In genomic region chr14:94591871-94592270, GRCh38 we compare ENCODE assay signal across 43 cellular contexts. TPM values are rescaled to one million over a fixed set of nuclear protein-coding genes. Genes with fewer than 3 reads are reported as not detected.
"Had no signal": no experiment of that assay in that cellular context is flagged by ENCODE, and none has a peak within 500 bp of the region (broad histone marks: within the 10 kb centered on the region; RNA-seq: fewer than 3 reads in every experiment).

No MANE protein-coding gene starts in this region.

- H3K4me1 ChIP-seq: breast epithelium, esophagus squamous epithelium, gastroesophageal sphincter had no signal

- H3K9me3 Mint-ChIP-seq: activated CD4-positive, alpha-beta memory T cell treated with anti-CD3 and anti-CD28 coated beads for 36 hours; activated CD4-positive, alpha-beta T cell treated with anti-CD3 and anti-CD28 coated beads, Interleukin-2, amount 10 ng/mL, durations not matched to agents 24 days and 14 days; activated naive CD4-positive, alpha-beta T cell treated with anti-CD3 and anti-CD28 coated beads for 36 hours; activated naive CD4-positive, alpha-beta T cell treated with anti-CD3 and anti-CD28 coated beads, Interleukin-2, amount 50 U/mL, for 24 hours; activated naive CD8-positive, alpha-beta T cell treated with anti-CD3 and anti-CD28 coated beads for 36 hours; activated T-helper 1 cell treated with anti-CD3 and anti-CD28 coated beads, Interleukin-12 subunit alpha, Interleukin-12 subunit beta, Interleukin-2, Interleukin-4 antibody, amounts not matched to agents 30 ng/mL and 10 ng/mL and 1 ng/mL, durations not matched to agents 14 hours and 24 hours and 36 hours; activated T-helper 2 cell treated with anti-CD3 and anti-CD28 coated beads, Interferon-gamma antibody, Interleukin-2, Interleukin-4, amounts not matched to agents 10 μg/mL and 5 μg/mL and 100 μg/mL, durations not matched to agents 14 hours and 24 hours and 36 hours had no signal

- H3K27me3 ChIP-seq: adrenal gland, body of pancreas, breast epithelium, cardiac muscle cell had no signal

- H3K27ac Mint-ChIP-seq: activated CD4-positive, alpha-beta memory T cell treated with anti-CD3 and anti-CD28 coated beads for 36 hours; activated CD4-positive, alpha-beta T cell treated with anti-CD3 and anti-CD28 coated beads for 36 hours; activated CD4-positive, alpha-beta T cell treated with anti-CD3 and anti-CD28 coated beads, Interleukin-2, amount 10 ng/mL, durations not matched to agents 24 days and 14 days; activated CD8-positive, alpha-beta memory T cell treated with anti-CD3 and anti-CD28 coated beads, Interleukin-2, amount 10 ng/mL, durations not matched to agents 7 days and 5 days; activated CD8-positive, alpha-beta T cell treated with anti-CD3 and anti-CD28 coated beads, Interleukin-2, amount 10 ng/mL, durations not matched to agents 7 days and 5 days; activated naive CD4-positive, alpha-beta T cell treated with anti-CD3 and anti-CD28 coated beads for 36 hours; activated naive CD4-positive, alpha-beta T cell treated with anti-CD3 and anti-CD28 coated beads, Interleukin-2, amount 50 U/mL, for 24 hours; activated naive CD8-positive, alpha-beta T cell treated with anti-CD3 and anti-CD28 coated beads for 36 hours; activated naive CD8-positive, alpha-beta T cell treated with anti-CD3 and anti-CD28 coated beads, Interleukin-2, amount 50 U/mL, for 24 hours; activated T-helper 1 cell treated with anti-CD3 and anti-CD28 coated beads, Interleukin-12 subunit alpha, Interleukin-12 subunit beta, Interleukin-2, Interleukin-4 antibody, amounts not matched to agents 30 ng/mL and 10 ng/mL and 1 ng/mL, durations not matched to agents 14 hours and 24 hours and 36 hours; activated T-helper 2 cell treated with anti-CD3 and anti-CD28 coated beads, Interferon-gamma antibody, Interleukin-2, Interleukin-4, amounts not matched to agents 10 μg/mL and 5 μg/mL and 100 μg/mL, durations not matched to agents 14 hours and 24 hours and 36 hours; effector memory CD8-positive, alpha-beta T cell had no signal

- DNase-seq: activated CD4-positive, alpha-beta memory T cell treated with anti-CD3 and anti-CD28 coated beads for 36 hours; activated CD4-positive, alpha-beta T cell treated with anti-CD3 and anti-CD28 coated beads for 36 hours; activated CD4-positive, alpha-beta T cell treated with anti-CD3 and anti-CD28 coated beads, Interleukin-2, amount 10 ng/mL, durations not matched to agents 24 days and 14 days; activated CD4-positive, CD25-positive, alpha-beta regulatory T cell; activated CD4-positive, CD25-positive, alpha-beta regulatory T cell treated with anti-CD3 and anti-CD28 coated beads, Interleukin-2, amount 50 U/mL, for 72 hours; activated CD8-positive, alpha-beta memory T cell treated with anti-CD3 and anti-CD28 coated beads, Interleukin-2, amount 10 ng/mL, durations not matched to agents 7 days and 5 days; activated CD8-positive, alpha-beta memory T cell treated with anti-CD3 and anti-CD28 coated beads, Interleukin-2, amount 50 U/mL, for 4 hours; activated CD8-positive, alpha-beta T cell treated with anti-CD3 and anti-CD28 coated beads, Interleukin-2, amount 10 ng/mL, durations not matched to agents 7 days and 5 days; activated effector memory CD4-positive, alpha-beta T cell treated with anti-CD3 and anti-CD28 coated beads, Interleukin-2, amount 50 U/mL, for 16 hours; activated naive CD4-positive, alpha-beta T cell treated with anti-CD3 and anti-CD28 coated beads for 36 hours; activated naive CD8-positive, alpha-beta T cell treated with anti-CD3 and anti-CD28 coated beads for 36 hours; activated naive CD8-positive, alpha-beta T cell treated with anti-CD3 and anti-CD28 coated beads, Interleukin-2, amount 50 U/mL, for 24 hours; activated T-cell treated with anti-CD3 and anti-CD28 coated beads, Interleukin-2, amount 50 U/mL, for 1 hour; activated T-cell treated with anti-CD3 and anti-CD28 coated beads, Interleukin-2, amount 50 U/mL, for 48 hours; adrenal gland; amygdala; body of pancreas; central memory CD4-positive, alpha-beta T cell; cerebellar nuclear complex; cortex of kidney; dermis blood vessel endothelial cell; effector CD4-positive, alpha-beta T cell; effector memory CD8-positive, alpha-beta T cell; esophagus squamous epithelium; foreskin melanocyte; head of caudate nucleus; T-helper 2 cell had no signal

- H3K4me3 Mint-ChIP-seq: activated CD4-positive, alpha-beta memory T cell treated with anti-CD3 and anti-CD28 coated beads for 36 hours; activated CD4-positive, alpha-beta T cell treated with anti-CD3 and anti-CD28 coated beads for 36 hours; activated CD4-positive, alpha-beta T cell treated with anti-CD3 and anti-CD28 coated beads, Interleukin-2, amount 10 ng/mL, durations not matched to agents 24 days and 14 days; activated CD8-positive, alpha-beta memory T cell treated with anti-CD3 and anti-CD28 coated beads, Interleukin-2, amount 10 ng/mL, durations not matched to agents 7 days and 5 days; activated CD8-positive, alpha-beta T cell treated with anti-CD3 and anti-CD28 coated beads, Interleukin-2, amount 10 ng/mL, durations not matched to agents 7 days and 5 days; activated naive CD4-positive, alpha-beta T cell treated with anti-CD3 and anti-CD28 coated beads for 36 hours; activated naive CD4-positive, alpha-beta T cell treated with anti-CD3 and anti-CD28 coated beads, Interleukin-2, amount 50 U/mL, for 24 hours; activated naive CD8-positive, alpha-beta T cell treated with anti-CD3 and anti-CD28 coated beads for 36 hours; activated naive CD8-positive, alpha-beta T cell treated with anti-CD3 and anti-CD28 coated beads, Interleukin-2, amount 50 U/mL, for 24 hours; activated T-helper 1 cell treated with anti-CD3 and anti-CD28 coated beads, Interleukin-12 subunit alpha, Interleukin-12 subunit beta, Interleukin-2, Interleukin-4 antibody, amounts not matched to agents 30 ng/mL and 10 ng/mL and 1 ng/mL, durations not matched to agents 14 hours and 24 hours and 36 hours; effector memory CD8-positive, alpha-beta T cell had no signal

- H3K4me3 ChIP-seq: adrenal gland, body of pancreas, breast epithelium, cardiac muscle cell, esophagus squamous epithelium, gastroesophageal sphincter had no signal

- H3K4me1 Mint-ChIP-seq: activated CD4-positive, alpha-beta T cell treated with anti-CD3 and anti-CD28 coated beads for 36 hours; activated CD4-positive, alpha-beta T cell treated with anti-CD3 and anti-CD28 coated beads, Interleukin-2, amount 10 ng/mL, durations not matched to agents 24 days and 14 days; activated CD8-positive, alpha-beta memory T cell treated with anti-CD3 and anti-CD28 coated beads, Interleukin-2, amount 10 ng/mL, durations not matched to agents 7 days and 5 days; activated naive CD4-positive, alpha-beta T cell treated with anti-CD3 and anti-CD28 coated beads, Interleukin-2, amount 50 U/mL, for 24 hours; activated naive CD8-positive, alpha-beta T cell treated with anti-CD3 and anti-CD28 coated beads for 36 hours; activated naive CD8-positive, alpha-beta T cell treated with anti-CD3 and anti-CD28 coated beads, Interleukin-2, amount 50 U/mL, for 24 hours had no signal

- H3K36me3 ChIP-seq: breast epithelium, cardiac muscle cell, esophagus squamous epithelium, gastroesophageal sphincter had no signal

- H3K36me3 Mint-ChIP-seq: activated CD4-positive, alpha-beta memory T cell treated with anti-CD3 and anti-CD28 coated beads for 36 hours; activated CD8-positive, alpha-beta memory T cell treated with anti-CD3 and anti-CD28 coated beads, Interleukin-2, amount 10 ng/mL, durations not matched to agents 7 days and 5 days; activated naive CD4-positive, alpha-beta T cell treated with anti-CD3 and anti-CD28 coated beads, Interleukin-2, amount 50 U/mL, for 24 hours; activated naive CD8-positive, alpha-beta T cell treated with anti-CD3 and anti-CD28 coated beads for 36 hours had no signal

- H3K9me3 ChIP-seq: adrenal gland, body of pancreas, breast epithelium, esophagus squamous epithelium, gastroesophageal sphincter had no signal

- H3K27ac ChIP-seq: adrenal gland, body of pancreas, breast epithelium, cardiac muscle cell, epithelial cell of prostate, esophagus squamous epithelium, gastroesophageal sphincter had no signal

- FAIRE-seq: endometrium, endothelial cell of umbilical vein had no signal

- ATAC-seq: activated CD4-positive, alpha-beta T cell treated with anti-CD3 and anti-CD28 coated beads for 36 hours; activated CD8-positive, alpha-beta memory T cell treated with anti-CD3 and anti-CD28 coated beads, Interleukin-2, amount 10 ng/mL, durations not matched to agents 7 days and 5 days; activated CD8-positive, alpha-beta T cell treated with anti-CD3 and anti-CD28 coated beads, Interleukin-2, amount 10 ng/mL, durations not matched to agents 7 days and 5 days; activated naive CD8-positive, alpha-beta T cell treated with anti-CD3 and anti-CD28 coated beads, Interleukin-2, amount 50 U/mL, for 24 hours; body of pancreas; effector memory CD8-positive, alpha-beta T cell; gastroesophageal sphincter had no signal

- H3K27me3 Mint-ChIP-seq: activated CD4-positive, alpha-beta memory T cell treated with anti-CD3 and anti-CD28 coated beads for 36 hours; activated CD4-positive, alpha-beta T cell treated with anti-CD3 and anti-CD28 coated beads, Interleukin-2, amount 10 ng/mL, durations not matched to agents 24 days and 14 days; activated CD8-positive, alpha-beta memory T cell treated with anti-CD3 and anti-CD28 coated beads, Interleukin-2, amount 10 ng/mL, durations not matched to agents 7 days and 5 days; activated naive CD8-positive, alpha-beta T cell treated with anti-CD3 and anti-CD28 coated beads, Interleukin-2, amount 50 U/mL, for 24 hours had no signal

RNA-seq across cellular contexts. Expression of gene SERPINA5, which starts 10.6 kb away (rescaled TPM):
- total RNA-seq: activated CD4-positive, alpha-beta memory T cell treated with anti-CD3 and anti-CD28 coated beads for 36 hours; activated CD4-positive, alpha-beta T cell treated with anti-CD3 and anti-CD28 coated beads for 36 hours; activated CD4-positive, alpha-beta T cell treated with anti-CD3 and anti-CD28 coated beads, Interleukin-2, amount 10 ng/mL, durations not matched to agents 24 days and 14 days; activated CD8-positive, alpha-beta memory T cell treated with anti-CD3 and anti-CD28 coated beads for 36 hours; activated CD8-positive, alpha-beta memory T cell treated with anti-CD3 and anti-CD28 coated beads, Interleukin-2, amount 10 ng/mL, durations not matched to agents 7 days and 5 days; activated CD8-positive, alpha-beta T cell treated with anti-CD3 and anti-CD28 coated beads, Interleukin-2, amount 10 ng/mL, durations not matched to agents 7 days and 5 days; activated naive CD4-positive, alpha-beta T cell treated with anti-CD3 and anti-CD28 coated beads for 36 hours; activated naive CD8-positive, alpha-beta T cell treated with anti-CD3 and anti-CD28 coated beads for 36 hours; activated T-helper 1 cell treated with anti-CD3 and anti-CD28 coated beads, Interleukin-12 subunit alpha, Interleukin-12 subunit beta, Interleukin-2, Interleukin-4 antibody, amounts not matched to agents 30 ng/mL and 10 ng/mL and 1 ng/mL, durations not matched to agents 14 hours and 24 hours and 36 hours; activated T-helper 2 cell treated with anti-CD3 and anti-CD28 coated beads, Interferon-gamma antibody, Interleukin-2, Interleukin-4, amounts not matched to agents 10 μg/mL and 5 μg/mL and 100 μg/mL, durations not matched to agents 14 hours and 24 hours and 36 hours; cardiac muscle cell; endothelial cell of umbilical vein; fibroblast of lung; fibroblast of villous mesenchyme; T-helper 1 cell treated with Interleukin-12 subunit alpha and Interleukin-12 subunit beta and Interleukin-4 antibody, amounts not matched to agents 30 ng/mL and 1 ng/mL, for 36 hours had no signal
- polyA plus RNA-seq: cardiac muscle cell, fibroblast of lung had no signal

RNA-seq across cellular contexts. Expression of gene SERPINA3, which starts 20.3 kb away (rescaled TPM):
- total RNA-seq: activated CD4-positive, alpha-beta memory T cell treated with anti-CD3 and anti-CD28 coated beads for 36 hours; activated CD4-positive, alpha-beta T cell treated with anti-CD3 and anti-CD28 coated beads for 36 hours; activated CD4-positive, alpha-beta T cell treated with anti-CD3 and anti-CD28 coated beads, Interleukin-2, amount 10 ng/mL, durations not matched to agents 24 days and 14 days; activated CD8-positive, alpha-beta memory T cell treated with anti-CD3 and anti-CD28 coated beads for 36 hours; activated CD8-positive, alpha-beta memory T cell treated with anti-CD3 and anti-CD28 coated beads, Interleukin-2, amount 10 ng/mL, durations not matched to agents 7 days and 5 days; activated CD8-positive, alpha-beta T cell treated with anti-CD3 and anti-CD28 coated beads, Interleukin-2, amount 10 ng/mL, durations not matched to agents 7 days and 5 days; activated naive CD4-positive, alpha-beta T cell treated with anti-CD3 and anti-CD28 coated beads for 36 hours; activated naive CD8-positive, alpha-beta T cell treated with anti-CD3 and anti-CD28 coated beads for 36 hours; activated T-helper 1 cell treated with anti-CD3 and anti-CD28 coated beads, Interleukin-12 subunit alpha, Interleukin-12 subunit beta, Interleukin-2, Interleukin-4 antibody, amounts not matched to agents 30 ng/mL and 10 ng/mL and 1 ng/mL, durations not matched to agents 14 hours and 24 hours and 36 hours; activated T-helper 2 cell treated with anti-CD3 and anti-CD28 coated beads, Interferon-gamma antibody, Interleukin-2, Interleukin-4, amounts not matched to agents 10 μg/mL and 5 μg/mL and 100 μg/mL, durations not matched to agents 14 hours and 24 hours and 36 hours; cardiac muscle cell; endothelial cell of umbilical vein; fibroblast of villous mesenchyme; T-helper 1 cell treated with Interleukin-12 subunit alpha and Interleukin-12 subunit beta and Interleukin-4 antibody, amounts not matched to agents 30 ng/mL and 1 ng/mL, for 36 hours had no signal
- polyA plus RNA-seq: endothelial cell of umbilical vein had no signal

RNA-seq across cellular contexts. Expression of gene SERPINA4, which starts 30.6 kb away (rescaled TPM):
- total RNA-seq: activated CD4-positive, alpha-beta memory T cell treated with anti-CD3 and anti-CD28 coated beads for 36 hours; activated CD4-positive, alpha-beta T cell treated with anti-CD3 and anti-CD28 coated beads for 36 hours; activated CD4-positive, alpha-beta T cell treated with anti-CD3 and anti-CD28 coated beads, Interleukin-2, amount 10 ng/mL, durations not matched to agents 24 days and 14 days; activated CD8-positive, alpha-beta memory T cell treated with anti-CD3 and anti-CD28 coated beads for 36 hours; activated CD8-positive, alpha-beta memory T cell treated with anti-CD3 and anti-CD28 coated beads, Interleukin-2, amount 10 ng/mL, durations not matched to agents 7 days and 5 days; activated CD8-positive, alpha-beta T cell treated with anti-CD3 and anti-CD28 coated beads, Interleukin-2, amount 10 ng/mL, durations not matched to agents 7 days and 5 days; activated naive CD4-positive, alpha-beta T cell treated with anti-CD3 and anti-CD28 coated beads for 36 hours; activated naive CD8-positive, alpha-beta T cell treated with anti-CD3 and anti-CD28 coated beads for 36 hours; activated T-helper 1 cell treated with anti-CD3 and anti-CD28 coated beads, Interleukin-12 subunit alpha, Interleukin-12 subunit beta, Interleukin-2, Interleukin-4 antibody, amounts not matched to agents 30 ng/mL and 10 ng/mL and 1 ng/mL, durations not matched to agents 14 hours and 24 hours and 36 hours; activated T-helper 2 cell treated with anti-CD3 and anti-CD28 coated beads, Interferon-gamma antibody, Interleukin-2, Interleukin-4, amounts not matched to agents 10 μg/mL and 5 μg/mL and 100 μg/mL, durations not matched to agents 14 hours and 24 hours and 36 hours; aorta; breast epithelium; cardiac muscle cell; dermis blood vessel endothelial cell; endothelial cell of umbilical vein; esophagus squamous epithelium; fibroblast of lung; fibroblast of villous mesenchyme; gastroesophageal sphincter; glomerular endothelial cell; T-helper 1 cell treated with Interleukin-12 subunit alpha and Interleukin-12 subunit beta and Interleukin-4 antibody, amounts not matched to agents 30 ng/mL and 1 ng/mL, for 36 hours had no signal
- polyA plus RNA-seq: adrenal gland, aorta, cardiac muscle cell, endothelial cell of umbilical vein, esophagus, fibroblast of lung had no signal
